1 cellular context compared by ENCODE assay signal in genomic region chr9:100587375-100587774, GRCh38.
TF ChIP-seq lines count a peak whose summit lies in the region.

No MANE protein-coding gene starts in this region.

TF ChIP-seq in SK-N-SH, 30 proteins besides CTCF, POLR2A, EP300 and RAD21 (continued from another document):
- TF ChIP-seq YY1 (IDR thresholded peaks at IDR 0.05; ENCODE audit: low read depth), result no peak
- no peak for TF ChIP-seq ZBTB33 (IDR thresholded peaks at IDR 0.05; ENCODE audit: borderline replicate concordance, low read depth)
- TF ChIP-seq REST (IDR thresholded peaks at IDR 0.05; ENCODE audit: low read depth, low read length), result no peak
- no peak for TF ChIP-seq MAX (IDR thresholded peaks at IDR 0.05; ENCODE audit: low read depth)
- no peak for TF ChIP-seq CHD2 (IDR thresholded peaks at IDR 0.05; ENCODE audit: low read length, partially characterized antibody)
- no peak for TF ChIP-seq EZH2phosphoT487 (IDR thresholded peaks at IDR 0.05; ENCODE audit: borderline replicate concordance, low read depth)
- TF ChIP-seq IRF3 (IDR thresholded peaks at IDR 0.05; ENCODE audit: low read depth, low read length), result no peak
- no peak for TF ChIP-seq FOXM1 (IDR thresholded peaks at IDR 0.05; ENCODE audit: low read depth)
